ENCODE assay signal across 10 cellular contexts in the genomic region with DNA sequence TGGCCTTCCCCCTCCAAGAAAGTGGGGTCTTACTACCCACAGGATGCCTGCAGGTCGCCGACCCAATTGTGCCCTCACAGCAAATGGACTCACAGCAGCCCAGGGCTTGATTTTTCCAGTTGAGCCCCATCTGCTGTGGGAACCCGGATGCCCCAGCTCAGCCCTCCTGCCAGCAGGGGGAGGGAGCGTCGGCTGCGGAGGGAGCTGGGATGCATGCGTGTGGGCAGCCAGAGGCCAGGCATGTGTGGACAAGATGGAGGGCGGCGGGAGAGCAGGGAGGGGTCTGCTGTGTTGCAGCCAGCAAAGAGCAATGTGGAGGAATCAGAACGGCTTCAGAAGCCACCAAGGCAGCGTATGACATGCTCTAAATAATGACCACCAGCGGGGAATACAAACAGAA. TPM values are rescaled to one million over a fixed set of nuclear protein-coding genes. Genes with fewer than 3 reads are reported as not detected.
DNase-seq lines count a peak whose midpoint lies in the region; ATAC-seq and TF ChIP-seq lines count a peak whose summit lies in the region.
"Had no signal": no experiment of that assay in that cellular context is flagged by ENCODE, and none has a peak within 500 bp of the region (broad histone marks: within the 10 kb centered on the region; RNA-seq: fewer than 3 reads in every experiment).

No MANE protein-coding gene starts in this region.

- H3K36me3 ChIP-seq in IMR-90 (ENCODE audit: control insufficient read depth, insufficient read depth, low read length), result no peaks in the 10 kb centered on the region
- no peaks in the 10 kb centered on the region for H3K36me3 ChIP-seq in neuron (ENCODE audit: insufficient read depth, low read length)
- no peaks in the 10 kb centered on the region for H3K36me3 ChIP-seq in tibial artery

- intact Hi-C loops in IMR-90 (cut with micrococcal nuclease) (no loop called here), tibial artery (cut with DNase I; ENCODE audit: low total_unique reads) (no loop called here)

- no peaks in the 10 kb centered on the region for H4K20me1 ChIP-seq in IMR-90 (ENCODE audit: insufficient read depth, low read length)

- no peak overlapping the region for H3K56ac ChIP-seq in IMR-90 (ENCODE audit: extremely low read depth, insufficient read depth, low read length)

- no peaks in the 10 kb centered on the region for H3K9me3 ChIP-seq in IMR-90 (ENCODE audit: control insufficient read depth, insufficient read depth, low read length)
- H3K9me3 ChIP-seq in neuron (ENCODE audit: low read length), result no peaks in the 10 kb centered on the region
- H3K9me3 ChIP-seq in tibial artery, result no peaks in the 10 kb centered on the region

- H2BK120ac ChIP-seq in IMR-90 (ENCODE audit: low read depth, low read length), result no peak overlapping the region

- H3K27me3 Mint-ChIP-seq in activated naive CD8-positive, alpha-beta T cell treated with anti-CD3 and anti-CD28 coated beads, Interleukin-2, amount 50 U/mL, for 24 hours, result peaks cover 15% of the 10 kb centered on the region

- TF ChIP-seq CTCF in IMR-90 (conservative IDR thresholded peaks at IDR 0.05; ENCODE audit: low read depth, low read length) (peak; percentile 43), choroid plexus epithelial cell (conservative IDR thresholded peaks at IDR 0.05; ENCODE audit: low read depth, low read length) (peak; percentile 66), tibial artery (IDR thresholded peaks at IDR 0.05) (no peak)

- H3K4me3 Mint-ChIP-seq in activated naive CD8-positive, alpha-beta T cell treated with anti-CD3 and anti-CD28 coated beads, Interleukin-2, amount 50 U/mL, for 24 hours, result no peak overlapping the region
- H3K4me3 Mint-ChIP-seq: mesothelial cell of epicardium had no signal

- H4K8ac ChIP-seq in IMR-90 (ENCODE audit: low read depth in 2 of 2, low read length in 2 of 2), result peak overlapping the region in 1 of 2 experiments; percentile 71; a peak in 1 of 4 replicates

- H3K9me3 Mint-ChIP-seq in activated naive CD8-positive, alpha-beta T cell treated with anti-CD3 and anti-CD28 coated beads, Interleukin-2, amount 50 U/mL, for 24 hours, result no peaks in the 10 kb centered on the region
- H3K9me3 Mint-ChIP-seq: mesothelial cell of epicardium had no signal

- no peak overlapping the region for H3K23ac ChIP-seq in IMR-90 (ENCODE audit: low read depth, low read length)

- no peak overlapping the region for H3K27ac Mint-ChIP-seq in activated naive CD8-positive, alpha-beta T cell treated with anti-CD3 and anti-CD28 coated beads, Interleukin-2, amount 50 U/mL, for 24 hours
- H3K27ac Mint-ChIP-seq: mesothelial cell of epicardium had no signal

- DNase-seq in Daoy (ENCODE audit: low read depth), result peak; percentile 57
- DNase-seq in IMR-90, result peak; percentile 27
- peak; percentile 55 for DNase-seq in choroid plexus epithelial cell (ENCODE audit: low read depth)
- DNase-seq in activated CD8-positive, alpha-beta memory T cell treated with anti-CD3 and anti-CD28 coated beads for 24 hours, result no peak
- DNase-seq in activated naive CD8-positive, alpha-beta T cell treated with anti-CD3 and anti-CD28 coated beads, Interleukin-2, amount 50 U/mL, for 24 hours, result no peak
- DNase-seq in tibial artery, result no peak
- DNase-seq: activated effector memory CD4-positive, alpha-beta T cell treated with anti-CD3 and anti-CD28 coated beads, Interleukin-2, amount 50 U/mL, for 16 hours had no signal

- dilution Hi-C loops in IMR-90 (cut with HindIII; ENCODE audit: low sequenced_read_pairs, unreplicated experiment), result no loop called here

- H3K4me3 ChIP-seq in IMR-90 (ENCODE audit: insufficient read depth, low read depth, low read length) (no peak overlapping the region), choroid plexus epithelial cell (ENCODE audit: low read depth, low read length) (no peak overlapping the region), neuron (ENCODE audit: low read length) (no peak overlapping the region), tibial artery (no peak overlapping the region)

- peak; percentile 87 for ATAC-seq in IMR-90 (ENCODE audit: low read depth)
- ATAC-seq in activated naive CD8-positive, alpha-beta T cell treated with anti-CD3 and anti-CD28 coated beads, Interleukin-2, amount 50 U/mL, for 24 hours, result no peak

- H2AFZ ChIP-seq in IMR-90 (replicated peaks; ENCODE audit: low read length, poor library complexity) (peak overlapping the region; percentile 72), neuron (ENCODE audit: low read depth, low read length) (peak overlapping the region; percentile 44)

- CTCF ChIA-PET in IMR-90 (lab: Yijun Ruan, JAX), result no interaction called here

- no peak overlapping the region for H2AK5ac ChIP-seq in IMR-90 (ENCODE audit: low read depth, low read length)

- no peak overlapping the region for H3K4me2 ChIP-seq in IMR-90 (ENCODE audit: low read depth, low read length)

- H3K27ac ChIP-seq in IMR-90 (ENCODE audit: insufficient read depth, low read length) (no peak overlapping the region), tibial artery (no peak overlapping the region)
- H3K27ac ChIP-seq: VCaP had no signal

- H3K4ac ChIP-seq in IMR-90 (ENCODE audit: low read depth, low read length), result no peak overlapping the region

- no peaks in the 10 kb centered on the region; the same call in 1 of the 2 replicates for H3K9me1 ChIP-seq in IMR-90 (ENCODE audit: insufficient read depth, low read length)

- no peak overlapping the region for H3K9ac ChIP-seq in IMR-90 (ENCODE audit: low read depth, low read length)

- peaks cover 20% of the 10 kb centered on the region for H3K27me3 ChIP-seq in IMR-90 (ENCODE audit: control insufficient read depth, insufficient read depth, low read length)
- peaks cover 6% of the 10 kb centered on the region for H3K27me3 ChIP-seq in neuron (ENCODE audit: insufficient read depth, low read length)
- peaks cover 0 to 29% of the 10 kb centered on the region in 2 donors for H3K27me3 ChIP-seq in tibial artery

- H3K36me3 Mint-ChIP-seq in activated naive CD8-positive, alpha-beta T cell treated with anti-CD3 and anti-CD28 coated beads, Interleukin-2, amount 50 U/mL, for 24 hours (ENCODE audit: low read depth), result no peaks in the 10 kb centered on the region
- H3K36me3 Mint-ChIP-seq: mesothelial cell of epicardium had no signal

- no peak for TF ChIP-seq POLR2A in IMR-90 (IDR thresholded peaks at IDR 0.05; ENCODE audit: low read depth, low read length)

- peak; percentile 26; the same call in 1 of the 2 replicates for TF ChIP-seq RAD21 in IMR-90 (IDR thresholded peaks at IDR 0.05; ENCODE audit: low read length)

- POLR2A ChIA-PET in IMR-90 (lab: Charles Lee; ENCODE audit: unreplicated experiment), result no interaction called here

- no peak overlapping the region for H2BK15ac ChIP-seq in IMR-90 (ENCODE audit: low read depth, low read length)

- no peak overlapping the region for H2BK5ac ChIP-seq in IMR-90 (ENCODE audit: low read depth, low read length, poor library complexity, severe bottlenecking)

- peak overlapping the region; percentile 22 for H2AK9ac ChIP-seq in IMR-90 (replicated peaks; ENCODE audit: low read depth, low read length, poor library complexity)

- in situ Hi-C loops in IMR-90 (cut with MboI; ENCODE audit: low sequenced_read_pairs), result no loop called here

- no peak overlapping the region for H3K14ac ChIP-seq in IMR-90 (replicated peaks; ENCODE audit: low read depth, low read length)

- no peaks in the 10 kb centered on the region for H3K4me1 Mint-ChIP-seq in activated naive CD8-positive, alpha-beta T cell treated with anti-CD3 and anti-CD28 coated beads, Interleukin-2, amount 50 U/mL, for 24 hours
- H3K4me1 Mint-ChIP-seq: mesothelial cell of epicardium had no signal

- peak overlapping the region; percentile 25; the same call in 1 of the 2 replicates for H3K18ac ChIP-seq in IMR-90 (ENCODE audit: low read depth, low read length)

- peak overlapping the region; percentile 83 for H4K5ac ChIP-seq in IMR-90 (ENCODE audit: low read depth, low read length)

- H3K79me1 ChIP-seq in IMR-90 (ENCODE audit: low read depth in 1 of 2, low read length in 2 of 2), result no peaks in the 10 kb centered on the region

- 0 out of 2 replicates have a peak overlapping the region, but pooled peaks have one; percentile 66 for H2BK20ac ChIP-seq in IMR-90 (ENCODE audit: low read depth, low read length)

- no peaks in the 10 kb centered on the region for H3K4me1 ChIP-seq in IMR-90 (ENCODE audit: control insufficient read depth, insufficient read depth, low read length)
- peaks cover 2% of the 10 kb centered on the region for H3K4me1 ChIP-seq in neuron (ENCODE audit: insufficient read depth, low read length)
- H3K4me1 ChIP-seq in tibial artery, result no peaks in the 10 kb centered on the region

- 14% methylated on average over 4 of the region's 12 CpGs; no CpG with 5 or more reads in 1 of the 2 experiments for whole genome bisulfite sequencing in IMR-90 (ENCODE audit: extremely low coverage in 2 of 2, insufficient read length in 1 of 2), 2 experiments

- BruUV-seq in IMR-90 (replicated peaks; lab: Mats Ljungman, UMichigan), result no TSS peak

- H4K91ac ChIP-seq in IMR-90 (ENCODE audit: insufficient read depth, low read depth, low read length), result no peak overlapping the region

TF ChIP-seq in IMR-90, 13 proteins besides CTCF, POLR2A, EP300 and RAD21 (continues in another document):
- TF ChIP-seq, protein P1, sequence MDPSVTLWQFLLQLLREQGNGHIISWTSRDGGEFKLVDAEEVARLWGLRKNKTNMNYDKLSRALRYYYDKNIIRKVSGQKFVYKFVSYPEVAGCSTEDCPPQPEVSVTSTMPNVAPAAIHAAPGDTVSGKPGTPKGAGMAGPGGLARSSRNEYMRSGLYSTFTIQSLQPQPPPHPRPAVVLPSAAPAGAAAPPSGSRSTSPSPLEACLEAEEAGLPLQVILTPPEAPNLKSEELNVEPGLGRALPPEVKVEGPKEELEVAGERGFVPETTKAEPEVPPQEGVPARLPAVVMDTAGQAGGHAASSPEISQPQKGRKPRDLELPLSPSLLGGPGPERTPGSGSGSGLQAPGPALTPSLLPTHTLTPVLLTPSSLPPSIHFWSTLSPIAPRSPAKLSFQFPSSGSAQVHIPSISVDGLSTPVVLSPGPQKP (IDR thresholded peaks at IDR 0.05; ENCODE audit: borderline replicate concordance, low read depth, low read length), result no peak
- TF ChIP-seq CEBPB (IDR thresholded peaks at IDR 0.05; ENCODE audit: low read depth, low read length) (no peak), MAZ (IDR thresholded peaks at IDR 0.05; ENCODE audit: borderline replicate concordance, low read depth, low read length) (no peak), NFE2L2 (IDR thresholded peaks at IDR 0.05; ENCODE audit: low read depth, low read length) (no peak)
- TF ChIP-seq, protein P2, sequence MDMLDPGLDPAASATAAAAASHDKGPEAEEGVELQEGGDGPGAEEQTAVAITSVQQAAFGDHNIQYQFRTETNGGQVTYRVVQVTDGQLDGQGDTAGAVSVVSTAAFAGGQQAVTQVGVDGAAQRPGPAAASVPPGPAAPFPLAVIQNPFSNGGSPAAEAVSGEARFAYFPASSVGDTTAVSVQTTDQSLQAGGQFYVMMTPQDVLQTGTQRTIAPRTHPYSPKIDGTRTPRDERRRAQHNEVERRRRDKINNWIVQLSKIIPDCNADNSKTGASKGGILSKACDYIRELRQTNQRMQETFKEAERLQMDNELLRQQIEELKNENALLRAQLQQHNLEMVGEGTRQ (IDR thresholded peaks at IDR 0.05; ENCODE audit: low read depth, low read length), result no peak

RNA-seq across cellular contexts. Expression of a gene that starts 41.0 kb away (rescaled TPM):
- total RNA-seq in Daoy (2014; rRNA removed; shearing (Covaris generic)), result 519 and 532 TPM in 2 replicates
- total RNA-seq in IMR-90 (2012; rRNA removed), result 512 and 746 TPM in 2 replicates
- 335 and 339 TPM in 2 replicates for polyA plus RNA-seq in IMR-90 (2012; rRNA removed)
- polyA plus RNA-seq in IMR-90 (2012; cell fraction: cytosol; rRNA removed), result 440 and 592 TPM in 2 replicates
- polyA plus RNA-seq in IMR-90 (2012; cell fraction: nucleus; rRNA removed; ENCODE audit: low replicate concordance), result 315 and 390 TPM in 2 replicates

Comparison
In these comparisons a context has a peak if more than half of its experiments do, and no peak if none do; other contexts are left out.
1. DNase-seq: peak in Daoy (single experiment), IMR-90 (single experiment) and choroid plexus epithelial cell (single experiment); none in activated CD8-positive, alpha-beta memory T cell treated with anti-CD3 and anti-CD28 coated beads for 24 hours (single experiment), activated naive CD8-positive, alpha-beta T cell treated with anti-CD3 and anti-CD28 coated beads, Interleukin-2, amount 50 U/mL, for 24 hours (single experiment) and tibial artery (0 of 2).
2. CTCF ChIP-seq: peak in IMR-90 (single experiment) and choroid plexus epithelial cell (single experiment); none in tibial artery (0 of 2).